Comparison of ENCODE assay signal across 14 cellular contexts in the genomic region with DNA sequence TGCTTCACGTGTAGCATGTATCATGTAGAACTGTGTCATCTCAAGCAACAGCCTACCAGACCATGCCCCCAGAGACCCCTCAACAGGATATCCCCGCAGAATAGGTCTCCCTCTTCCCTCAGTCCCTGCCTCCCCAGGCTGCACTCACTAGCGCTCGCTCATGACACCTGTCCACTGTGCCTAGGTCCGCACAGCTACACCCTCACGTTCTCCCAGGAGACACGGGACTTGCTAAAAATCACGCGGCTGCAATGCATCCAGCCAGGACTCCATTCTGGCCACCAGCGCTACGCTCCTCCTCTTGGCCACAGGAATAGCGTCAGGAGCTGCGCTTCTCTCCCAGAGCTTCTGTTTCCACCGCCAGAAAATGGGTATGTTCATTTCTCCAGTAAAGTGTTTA. TPM values are rescaled to one million over a fixed set of nuclear protein-coding genes. Genes with fewer than 3 reads are reported as not detected.
DNase-seq lines count a peak whose midpoint lies in the region; ATAC-seq and TF ChIP-seq lines count a peak whose summit lies in the region.
"Had no signal": no experiment of that assay in that cellular context is flagged by ENCODE, and none has a peak within 500 bp of the region (broad histone marks: within the 10 kb centered on the region; RNA-seq: fewer than 3 reads in every experiment).

No MANE protein-coding gene starts in this region.

- peak overlapping the region; percentile 78; the same call in 1 of the 2 replicates for H3K9ac ChIP-seq in ES-I3 (ENCODE audit: low read depth, low read length)

- H3K4me3 ChIP-seq in SJSA1 (peak overlapping the region; percentile 95; the same call in 1 of the 2 replicates), psoas muscle (peak overlapping the region; percentile 69)

- H3K4me1 ChIP-seq in ES-I3 (ENCODE audit: insufficient read depth, low read length) (peaks cover 22% of the 10 kb centered on the region), SJSA1 (replicated peaks) (peaks cover 73% of the 10 kb centered on the region), psoas muscle (peaks cover 12% of the 10 kb centered on the region)

- 53 to 78% (median 54%) methylated on average over 14 of the region's 14 CpGs for WGBS in psoas muscle, 3 donors

- peaks cover 24% of the 10 kb centered on the region for H3K27me3 Mint-ChIP-seq in glutamatergic neuron (ENCODE audit: unreplicated experiment)

- H3K36me3 ChIP-seq in ES-I3 (ENCODE audit: insufficient read depth, low read length) (no peaks in the 10 kb centered on the region), SJSA1 (peaks cover 21% of the 10 kb centered on the region), psoas muscle (ENCODE audit: insufficient read depth in 1 of 2, low read depth in 1 of 2) (no peaks in the 10 kb centered on the region)

- H3K27ac ChIP-seq in SJSA1 (peak overlapping the region; percentile 88), psoas muscle (no peak overlapping the region)

- H3K36me3 Mint-ChIP-seq in glutamatergic neuron (ENCODE audit: unreplicated experiment), result peaks cover 3% of the 10 kb centered on the region
- H3K36me3 Mint-ChIP-seq: memory B cell had no signal

- peak overlapping the region; percentile 97 for H3K27ac Mint-ChIP-seq in glutamatergic neuron (ENCODE audit: unreplicated experiment)
- H3K27ac Mint-ChIP-seq: memory B cell had no signal

- H3K4me1 Mint-ChIP-seq in glutamatergic neuron (ENCODE audit: low read depth, unreplicated experiment), result peaks cover 38% of the 10 kb centered on the region
- H3K4me1 Mint-ChIP-seq: memory B cell had no signal

- ATAC-seq in psoas muscle (no peak), HG03457 (IDR thresholded peaks at IDR 0.05; ENCODE audit: unreplicated experiment) (no peak), HG03571 (IDR thresholded peaks at IDR 0.05; ENCODE audit: unreplicated experiment) (no peak)
- ATAC-seq: activated T-cell treated with anti-CD3 and anti-CD28 coated beads, Interleukin-2, amount 50 U/mL, for 4 hours had no signal

- DNase-seq in SJSA1 (ENCODE audit: low read depth in 1 of 2, low spot score in 2 of 2) (peak in 1 of 2 experiments; percentile 24), glutamatergic neuron (no peak), psoas muscle (no peak), OCI-M1 (lab: John Stamatoyannopoulos, UW) (no peak), DMS79 (lab: John Stamatoyannopoulos, UW) (no peak)
- DNase-seq: activated T-cell treated with anti-CD3 and anti-CD28 coated beads, Interleukin-2, amount 50 U/mL, for 4 hours; cerebellar nuclear complex; NCI-H1417 treated with DMSO at 0.1 percent for 48 hours; stimulated activated CD4-positive, alpha-beta T cell treated with anti-CD3 and anti-CD28 coated beads, Interleukin-12 subunit alpha, Interleukin-12 subunit beta, amount 100 ng/mL, for 4 hours; T1000 had no signal

- peak overlapping the region; percentile 97 for H3K4me3 Mint-ChIP-seq in glutamatergic neuron (ENCODE audit: unreplicated experiment)
- H3K4me3 Mint-ChIP-seq: activated T-cell treated with anti-CD3 and anti-CD28 coated beads, Interleukin-2, amount 50 U/mL, for 4 hours had no signal

- intact Hi-C loops in psoas muscle (cut with DNase I), result loop anchor here in 1 of 2 donors (5.0 kb wide), 2 partner anchors 135 to 150 kb away; no protein-coding TSS in a partner anchor

- TF ChIP-seq CTCF in glutamatergic neuron (IDR thresholded peaks at IDR 0.05; ENCODE audit: partially characterized antibody, unreplicated experiment), result no peak
- TF ChIP-seq CTCF in psoas muscle (IDR thresholded peaks at IDR 0.05), result no peak

- no peaks in the 10 kb centered on the region for H3K9me3 ChIP-seq in ES-I3 (ENCODE audit: control insufficient read depth, insufficient read depth, low read length)
- no peaks in the 10 kb centered on the region for H3K9me3 ChIP-seq in SJSA1 (replicated peaks)
- no peaks in the 10 kb centered on the region for H3K9me3 ChIP-seq in psoas muscle

- peaks cover 22% of the 10 kb centered on the region for H3K9me3 Mint-ChIP-seq in glutamatergic neuron (ENCODE audit: unreplicated experiment)
- H3K9me3 Mint-ChIP-seq: activated T-cell treated with anti-CD3 and anti-CD28 coated beads, Interleukin-2, amount 50 U/mL, for 4 hours had no signal

- H3K27me3 ChIP-seq in SJSA1 (replicated peaks), result no peaks in the 10 kb centered on the region
- peaks cover 0 to 54% (median 4%) of the 10 kb centered on the region in 3 donors for H3K27me3 ChIP-seq in psoas muscle (ENCODE audit: insufficient read depth in 3 of 3, low read length in 2 of 3)

RNA-seq across cellular contexts. Expression of gene PXDN, which starts 2.5 kb away (rescaled TPM):
- 199 and 310 TPM in 2 replicates for total RNA-seq in SJSA1 (2014; rRNA removed; shearing (Covaris generic))
- 226 TPM for total RNA-seq in glutamatergic neuron (ENCODE audit: unreplicated experiment)
- total RNA-seq in psoas muscle, result 10 to 100 TPM in 3 of 4 donors, 1 to 10 TPM in 1; 8.5 to 15.4 (median 12.6) TPM
- 1 to 10 TPM; 4.1 to 9.4 (median 4.8) TPM for polyA plus RNA-seq in psoas muscle

Comparison
In these comparisons a context has a peak if more than half of its experiments do, and no peak if none do; other contexts are left out.
1. RNA of gene PXDN, which starts 2.5 kb away (total RNA-seq): 199 to 310 TPM in SJSA1 and 226 TPM in glutamatergic neuron (single experiment); 8.5 to 15.4 TPM in psoas muscle; every median in the first group is over 10 times any median in the second.